22 cellular contexts compared by ENCODE assay signal in the genomic region with DNA sequence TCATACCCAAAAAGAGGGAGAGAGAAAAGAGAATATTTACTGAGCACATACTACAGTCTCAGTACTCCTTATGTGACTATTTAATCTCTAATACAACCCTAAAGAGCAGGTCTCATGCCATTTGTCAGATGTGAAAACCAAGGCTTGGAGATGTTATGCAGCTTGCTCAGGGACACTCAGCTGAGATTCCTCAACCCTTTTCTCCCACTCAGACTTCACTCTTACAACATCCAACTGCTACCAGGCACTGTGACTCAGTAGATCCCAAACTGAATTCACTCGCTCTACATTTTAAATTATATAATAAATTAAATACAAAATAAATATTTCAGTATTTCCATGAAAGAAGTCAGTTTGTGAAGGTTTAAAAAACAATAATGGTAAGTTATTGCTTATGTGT. TPM values are rescaled to one million over a fixed set of nuclear protein-coding genes. Genes with fewer than 3 reads are reported as not detected.
DNase-seq lines count a peak whose midpoint lies in the region; ATAC-seq and TF ChIP-seq lines count a peak whose summit lies in the region.
"Had no signal": no experiment of that assay in that cellular context is flagged by ENCODE, and none has a peak within 500 bp of the region (broad histone marks: within the 10 kb centered on the region; RNA-seq: fewer than 3 reads in every experiment).

No MANE protein-coding gene starts in this region.

- peaks cover 4% of the 10 kb centered on the region for H3K9me3 Mint-ChIP-seq in CD4-positive, alpha-beta T cell
- H3K9me3 Mint-ChIP-seq in HFFc6 (peaks cover 19% of the 10 kb centered on the region), brain (peaks cover 14 to 43% (median 32%) of the 10 kb centered on the region in 5 experiments), memory B cell (peaks cover 5% of the 10 kb centered on the region)

- CTCF ChIA-PET in CD4-positive, alpha-beta T cell (lab: Charles Lee): no interaction called here

- intact Hi-C loops in CD4-positive, alpha-beta T cell (cut with DNase I, micrococcal nuclease): loop anchor here in 1 of 2 experiments (5.0 kb wide), 1 partner anchor 53 kb away; a partner anchor contains a TSS

- H3K36me3 Mint-ChIP-seq in CD4-positive, alpha-beta T cell (ENCODE audit: low read depth): peaks cover 19% of the 10 kb centered on the region
- H3K36me3 Mint-ChIP-seq in HFFc6 (ENCODE audit: low read depth): peaks cover 42% of the 10 kb centered on the region
- peaks cover 42% of the 10 kb centered on the region for H3K36me3 Mint-ChIP-seq in brain
- peaks cover 10% of the 10 kb centered on the region for H3K36me3 Mint-ChIP-seq in memory B cell

- TF ChIP-seq CTCF in CD4-positive, alpha-beta T cell (IDR thresholded peaks at IDR 0.05): no peak
- TF ChIP-seq CTCF in HFFc6 (IDR thresholded peaks at IDR 0.05): no peak
- no peak for TF ChIP-seq CTCF in brain (conservative IDR thresholded peaks at IDR 0.05)

- H3K27ac Mint-ChIP-seq in CD4-positive, alpha-beta T cell: peak overlapping the region; percentile 69
- H3K27ac Mint-ChIP-seq in HFFc6 (peak overlapping the region; percentile 84), brain (peak overlapping the region; percentile 64 to 96 (median 92)), memory B cell (peak overlapping the region; percentile 32)
- H3K27ac Mint-ChIP-seq: nephron had no signal

- peaks cover 79% of the 10 kb centered on the region for H3K4me1 Mint-ChIP-seq in CD4-positive, alpha-beta T cell (ENCODE audit: low read depth)
- H3K4me1 Mint-ChIP-seq in HFFc6 (ENCODE audit: low read depth) (peaks cover 87% of the 10 kb centered on the region), brain (peaks cover 73% of the 10 kb centered on the region), memory B cell (peaks cover 25% of the 10 kb centered on the region)

- no peak overlapping the region for H3K27ac ChIP-seq in CD4-positive, alpha-beta T cell (ENCODE audit: low read depth, low read length)
- H3K27ac ChIP-seq: lower lobe of right lung, SJSA1, upper lobe of left lung had no signal

- no peaks in the 10 kb centered on the region for H3K27me3 Mint-ChIP-seq in CD4-positive, alpha-beta T cell
- H3K27me3 Mint-ChIP-seq in HFFc6 (ENCODE audit: insufficient read depth) (no peaks in the 10 kb centered on the region; the same call in 1 of the 2 replicates), brain (peaks cover under 1% of the 10 kb centered on the region), memory B cell (no peaks in the 10 kb centered on the region)
- H3K27me3 Mint-ChIP-seq: stimulated activated memory B cell treated with anti-CD40 and anti-IgM and Interleukin-4, amounts not matched to agents 10 μg/mL and 1 μg/mL and 100 μg/mL, for 72 hours had no signal

- no peaks in the 10 kb centered on the region for H3K9me3 ChIP-seq in CD4-positive, alpha-beta T cell (ENCODE audit: control insufficient read depth, low read length)
- H3K9me3 ChIP-seq: SJSA1 had no signal

- POLR2A ChIA-PET in CD4-positive, alpha-beta T cell (lab: Charles Lee): no interaction called here

- no peak for ATAC-seq in CD4-positive, alpha-beta T cell (ENCODE audit: poor library complexity)
- ATAC-seq in memory B cell (ENCODE audit: low read depth): no peak
- ATAC-seq in HG02938 (IDR thresholded peaks at IDR 0.05; ENCODE audit: unreplicated experiment): no peak
- ATAC-seq: lower lobe of right lung; stimulated activated memory B cell treated with anti-CD40 and anti-IgM and Interleukin-4, amounts not matched to agents 10 μg/mL and 1 μg/mL and 100 μg/mL, for 72 hours had no signal

- no peaks in the 10 kb centered on the region for H3K27me3 ChIP-seq in CD4-positive, alpha-beta T cell (ENCODE audit: control insufficient read depth, insufficient read depth, low read length)
- H3K27me3 ChIP-seq: hepatocyte, SJSA1, upper lobe of left lung had no signal

- H3K4me3 Mint-ChIP-seq in CD4-positive, alpha-beta T cell: peak overlapping the region; percentile 67
- H3K4me3 Mint-ChIP-seq in HFFc6 (peak overlapping the region; percentile 58; the same call in 1 of the 2 replicates), brain (peak overlapping the region in 2 of 5 experiments; percentile 73 to 81), memory B cell (no peak overlapping the region)
- H3K4me3 Mint-ChIP-seq: nephron; stimulated activated memory B cell treated with anti-CD40 and anti-IgM and Interleukin-4, amounts not matched to agents 10 μg/mL and 1 μg/mL and 100 μg/mL, for 72 hours had no signal

- no peak for DNase-seq in CD4-positive, alpha-beta T cell
- DNase-seq in HFFc6: no peak
- DNase-seq in memory B cell (ENCODE audit: low spot score in 2 of 2): no peak
- DNase-seq in DMS114 treated with DMSO at 0.1 percent for 48 hours (lab: John Stamatoyannopoulos, UW; ENCODE audit: unreplicated experiment): no peak
- no peak for DNase-seq in UCSD-AML1 (lab: John Stamatoyannopoulos, UW; ENCODE audit: unreplicated experiment)
- no peak for DNase-seq in NCI-H69 (lab: John Stamatoyannopoulos, UW)
- DNase-seq: activated CD4-positive, alpha-beta T cell treated with anti-CD3 and anti-CD28 coated beads, Interleukin-2, amount 50 U/mL, for 48 hours; activated effector memory CD4-positive, alpha-beta T cell treated with anti-CD3 and anti-CD28 coated beads, Interleukin-2, amount 50 U/mL, for 16 hours; COR-L47; DMS53; lower lobe of right lung; NCI-H1694; NCI-H446 treated with DMSO at 0.1 percent for 48 hours; NCI-H82; RPMI8226; upper lobe of left lung had no signal

RNA-seq across cellular contexts. Expression of a gene that starts 53.7 kb away (rescaled TPM):
- 1 to 10 TPM; 1.8 to 2.8 TPM for total RNA-seq in CD4-positive, alpha-beta T cell
- total RNA-seq in HFFc6 (2021; fragmentation: NEBNext Ultra II Directional; extraction: Animal tissue kit (Norgen Biotek cat#: 25700)): 10 to 100 TPM; 59.6 to 75.4 (median 67.6) TPM
- 18.3 TPM for polyA plus RNA-seq in brain (ENCODE audit: insufficient read depth, low read depth, low replicate concordance)

Comparison
In these comparisons a context has a peak if more than half of its experiments do, and no peak if none do; other contexts are left out.
1. H3K27ac Mint-ChIP-seq: peak in every context shown above with its lines; median percentile 92 in brain; 84 in HFFc6; 69 in CD4-positive, alpha-beta T cell; 32 in memory B cell.
2. RNA of a gene that starts 53.7 kb away (total RNA-seq): 59.6 to 75.4 TPM in HFFc6; 1.8 to 2.8 TPM in CD4-positive, alpha-beta T cell; every median in the first group is over 10 times any median in the second.